Comparison of ENCODE assay signal across 8 cellular contexts in the genomic region with DNA sequence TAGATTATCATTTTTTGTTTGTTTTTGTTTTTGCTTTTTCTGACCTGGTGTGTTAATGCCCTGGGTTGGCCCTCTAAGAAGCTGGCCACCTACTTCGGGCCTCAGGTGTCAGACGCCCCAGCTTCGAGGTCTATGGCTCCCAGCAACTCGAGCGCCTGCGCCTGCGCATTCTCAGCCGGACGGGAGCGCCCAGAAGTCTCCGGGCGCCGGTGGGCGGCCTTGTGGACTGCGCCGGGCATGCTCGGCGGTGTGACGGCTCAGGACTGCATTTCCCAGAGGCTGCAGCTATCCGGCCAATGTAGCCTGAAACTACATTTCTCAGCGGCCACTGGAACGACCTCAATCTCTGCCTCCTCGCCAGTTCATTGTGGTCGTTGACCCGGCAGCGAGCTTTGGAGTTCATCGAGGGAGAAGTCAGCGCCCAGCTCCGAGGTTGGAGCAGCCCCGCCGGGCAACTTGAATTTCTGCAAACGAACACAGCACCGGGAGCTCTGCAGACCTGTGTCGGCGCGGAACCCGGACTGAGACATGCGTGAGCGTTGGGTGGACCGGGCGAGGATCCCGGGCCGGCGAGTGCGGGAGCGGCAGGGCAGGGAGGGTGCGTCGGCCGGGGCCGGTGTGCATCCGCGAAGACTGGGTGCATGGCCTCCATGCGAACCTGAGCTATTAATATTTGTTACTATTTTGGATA. TPM values are rescaled to one million over a fixed set of nuclear protein-coding genes. Genes with fewer than 3 reads are reported as not detected.
DNase-seq lines count a peak whose midpoint lies in the region; ATAC-seq and TF ChIP-seq lines count a peak whose summit lies in the region.

A gene (plus strand): TSS at position 219 of the 691 bp plus-strand sequence. CDS start 3,045 bp downstream, outside the sequence.

- H3K79me2 ChIP-seq in SU-DHL-6 (ENCODE audit: insufficient read depth, low read length) (no peaks in the 10 kb centered on the region; the same call in 1 of the 2 replicates), parathyroid adenoma (no peaks in the 10 kb centered on the region)

- no peaks in the 10 kb centered on the region for H3K9me2 ChIP-seq in SU-DHL-6 (replicated peaks; ENCODE audit: insufficient read depth, low read length)

- intact Hi-C loops in tibial artery (cut with DNase I; ENCODE audit: low total_unique reads) = no loop called here

- H3K36me3 ChIP-seq in SU-DHL-6 (ENCODE audit: low read length) = no peaks in the 10 kb centered on the region
- peaks cover 4% of the 10 kb centered on the region for H3K36me3 ChIP-seq in cardiac muscle cell
- no peaks in the 10 kb centered on the region for H3K36me3 ChIP-seq in parathyroid adenoma (ENCODE audit: control insufficient read depth, insufficient read depth, low read length)
- peaks cover 5 to 17% (median 9%) of the 10 kb centered on the region in 3 donors for H3K36me3 ChIP-seq in tibial artery

- in situ Hi-C loops in KBM-7 (cut with MboI; ENCODE audit: low pct_unique_long_range_greater_than_20kb, low sequenced_read_pairs) = no loop called here

- H3K4me3 ChIP-seq in SU-DHL-6 (ENCODE audit: insufficient read depth, low read length, poor library complexity, severe bottlenecking) = peak within 1 kb of the TSS; percentile 63
- peak within 1 kb of the TSS; percentile 65 for H3K4me3 ChIP-seq in cardiac muscle cell
- H3K4me3 ChIP-seq in parathyroid adenoma (ENCODE audit: low read depth, low read length) = peak within 1 kb of the TSS; percentile 81
- H3K4me3 ChIP-seq in tibial artery = peak within 1 kb of the TSS; percentile 63 to 73

- ATAC-seq in GM21529 (IDR thresholded peaks at IDR 0.05; ENCODE audit: unreplicated experiment) = peak; percentile 93

- peak within 1 kb of the TSS; percentile 71 for H3K9ac ChIP-seq in SU-DHL-6 (ENCODE audit: low read length)
- H3K9ac ChIP-seq in parathyroid adenoma = no peak within 1 kb of the TSS

- no peaks in the 10 kb centered on the region for H4K20me1 ChIP-seq in SU-DHL-6 (ENCODE audit: low read depth, low read length)

- H2AFZ ChIP-seq in SU-DHL-6 (ENCODE audit: low read depth, low read length, severe bottlenecking) = peak within 1 kb of the TSS; percentile 77
- peak within 1 kb of the TSS; percentile 80 for H2AFZ ChIP-seq in parathyroid adenoma

- H3K4me2 ChIP-seq in SU-DHL-6 (ENCODE audit: low read depth, low read length, poor library complexity, severe bottlenecking) = peak within 1 kb of the TSS; percentile 95
- H3K4me2 ChIP-seq in parathyroid adenoma (ENCODE audit: low read length) = peak within 1 kb of the TSS; percentile 78

- H3K27me3 ChIP-seq in SU-DHL-6 (ENCODE audit: low read length) = no peaks in the 10 kb centered on the region
- H3K27me3 ChIP-seq in cardiac muscle cell = no peaks in the 10 kb centered on the region
- no peaks in the 10 kb centered on the region for H3K27me3 ChIP-seq in parathyroid adenoma (ENCODE audit: control insufficient read depth, insufficient read depth, low read length)
- no peaks in the 10 kb centered on the region for H3K27me3 ChIP-seq in tibial artery

- DNase-seq in DMS153 (lab: John Stamatoyannopoulos, UW) (peak; percentile 84), KBM-7 (peak; percentile 89), cardiac muscle cell (ENCODE audit: low read depth in 1 of 2, low spot score in 1 of 2) (peak; percentile 96), tibial artery (peak; percentile 84 to 94)
- DNase-seq in activated naive CD8-positive, alpha-beta T cell treated with anti-CD3 and anti-CD28 coated beads, Interleukin-2, amount 50 U/mL, for 16 hours (ENCODE audit: low read depth, low spot score) = peak; percentile 56

- no peak for TF ChIP-seq CTCF in SU-DHL-6 (IDR thresholded peaks at IDR 0.05; ENCODE audit: insufficient read depth, low read length, poor library complexity, severe bottlenecking)
- no peak for TF ChIP-seq CTCF in cardiac muscle cell (IDR thresholded peaks at IDR 0.05; ENCODE audit: low read depth, low read length)
- no peak for TF ChIP-seq CTCF in parathyroid adenoma (IDR thresholded peaks at IDR 0.05)
- TF ChIP-seq CTCF in tibial artery (IDR thresholded peaks at IDR 0.05) = no peak

- H3K27ac ChIP-seq in SU-DHL-6 (ENCODE audit: low read depth, low read length) = no peak within 1 kb of the TSS
- peak within 1 kb of the TSS; percentile 85 for H3K27ac ChIP-seq in cardiac muscle cell
- H3K27ac ChIP-seq in parathyroid adenoma = peak within 1 kb of the TSS; percentile 70
- H3K27ac ChIP-seq in tibial artery = peak within 1 kb of the TSS; percentile 56 to 71

- H3K9me3 ChIP-seq in SU-DHL-6 (ENCODE audit: insufficient read depth, low read length) = no peaks in the 10 kb centered on the region
- H3K9me3 ChIP-seq in cardiac muscle cell (ENCODE audit: low read depth) = no peaks in the 10 kb centered on the region
- no peaks in the 10 kb centered on the region for H3K9me3 ChIP-seq in parathyroid adenoma (ENCODE audit: control insufficient read depth, low read length)
- H3K9me3 ChIP-seq in tibial artery = no peaks in the 10 kb centered on the region

- no peaks in the 10 kb centered on the region for H3F3A ChIP-seq in SU-DHL-6 (ENCODE audit: insufficient read depth)

- H3K4me1 ChIP-seq in cardiac muscle cell (ENCODE audit: low read depth) = no peaks in the 10 kb centered on the region
- H3K4me1 ChIP-seq in parathyroid adenoma = no peaks in the 10 kb centered on the region
- peaks cover 0 to 8% (median 4%) of the 10 kb centered on the region in 4 donors for H3K4me1 ChIP-seq in tibial artery

RNA-seq across cellular contexts. Expression of the gene that starts here (rescaled TPM):
- total RNA-seq in cardiac muscle cell = 4.6 and 4.7 TPM in 2 replicates
- polyA plus RNA-seq in cardiac muscle cell = 4.1 and 7.8 TPM in 2 replicates
